Comparison of ENCODE assay signal across 7 cellular contexts in genomic region chr20:34719242-34720017, GRCh38.
DNase-seq lines count a peak whose midpoint lies in the region; ATAC-seq and TF ChIP-seq lines count a peak whose summit lies in the region.
"Not testable (repeated sequence)": the region's sequence is repeated elsewhere in the genome, so short reads cannot be mapped to it uniquely, and the experiment has no call there.

No MANE protein-coding gene starts in this region.

- H3K36me3 Mint-ChIP-seq in activated naive CD8-positive, alpha-beta T cell treated with anti-CD3 and anti-CD28 coated beads, Interleukin-2, amount 50 U/mL, for 24 hours (ENCODE audit: low read depth), result not testable (repeated sequence)

- DNase-seq in MM.1S, result peak; percentile 41
- DNase-seq in activated naive CD8-positive, alpha-beta T cell treated with anti-CD3 and anti-CD28 coated beads, Interleukin-2, amount 50 U/mL, for 24 hours, result not testable (repeated sequence)

- TF ChIP-seq CTCF in MM.1S (IDR thresholded peaks at IDR 0.05; ENCODE audit: low read length), result not testable (repeated sequence)

- ATAC-seq in GM18511 (IDR thresholded peaks at IDR 0.05; ENCODE audit: unreplicated experiment), result peak; percentile 92
- peak; percentile 86 for ATAC-seq in GM19351 (IDR thresholded peaks at IDR 0.05; ENCODE audit: unreplicated experiment)
- peak; percentile 87 for ATAC-seq in GM21529 (IDR thresholded peaks at IDR 0.05; ENCODE audit: unreplicated experiment)
- ATAC-seq in HG02884 (IDR thresholded peaks at IDR 0.05; ENCODE audit: unreplicated experiment), result peak; percentile 90
- peak; percentile 80 for ATAC-seq in HG03196 (IDR thresholded peaks at IDR 0.05; ENCODE audit: unreplicated experiment)
- peak; percentile 75 for ATAC-seq in activated naive CD8-positive, alpha-beta T cell treated with anti-CD3 and anti-CD28 coated beads, Interleukin-2, amount 50 U/mL, for 24 hours

- H3K27me3 Mint-ChIP-seq in activated naive CD8-positive, alpha-beta T cell treated with anti-CD3 and anti-CD28 coated beads, Interleukin-2, amount 50 U/mL, for 24 hours, result not testable (repeated sequence)

- H3K27ac ChIP-seq in MM.1S (ENCODE audit: low read length), result peak overlapping the region; percentile 29; the same call in 1 of the 2 replicates

- peaks cover 16% of the 10 kb centered on the region for H3K4me1 ChIP-seq in MM.1S (ENCODE audit: low read length)

- not testable (repeated sequence) for H3K9me3 ChIP-seq in MM.1S (replicated peaks; ENCODE audit: insufficient read depth, low read length)

- H2AFZ ChIP-seq in MM.1S (ENCODE audit: low read length), result not testable (repeated sequence)

- H3K27ac Mint-ChIP-seq in activated naive CD8-positive, alpha-beta T cell treated with anti-CD3 and anti-CD28 coated beads, Interleukin-2, amount 50 U/mL, for 24 hours, result not testable (repeated sequence)

- H3K4me3 ChIP-seq in MM.1S (ENCODE audit: low read length), result not testable (repeated sequence)

- H3K9me3 Mint-ChIP-seq in activated naive CD8-positive, alpha-beta T cell treated with anti-CD3 and anti-CD28 coated beads, Interleukin-2, amount 50 U/mL, for 24 hours, result not testable (repeated sequence)

- peak overlapping the region; percentile 44 for H3K4me2 ChIP-seq in MM.1S (ENCODE audit: low read depth, low read length)

- H3K27me3 ChIP-seq in MM.1S (replicated peaks; ENCODE audit: insufficient read depth, low read length), result not testable (repeated sequence)

- H3K9ac ChIP-seq in MM.1S (ENCODE audit: low read length), result not testable (repeated sequence)

- H4K20me1 ChIP-seq in MM.1S (ENCODE audit: insufficient read depth, low read length), result not testable (repeated sequence)

- not testable (repeated sequence) for H3K9me2 ChIP-seq in MM.1S (replicated peaks; ENCODE audit: insufficient read depth, low read length)

- not testable (repeated sequence) for H3K36me3 ChIP-seq in MM.1S (replicated peaks; ENCODE audit: insufficient read depth, low read length)

- not testable (repeated sequence) for H3K79me2 ChIP-seq in MM.1S (ENCODE audit: low read length)

- H3K4me1 Mint-ChIP-seq in activated naive CD8-positive, alpha-beta T cell treated with anti-CD3 and anti-CD28 coated beads, Interleukin-2, amount 50 U/mL, for 24 hours, result peaks cover 26% of the 10 kb centered on the region

- not testable (repeated sequence) for H3K4me3 Mint-ChIP-seq in activated naive CD8-positive, alpha-beta T cell treated with anti-CD3 and anti-CD28 coated beads, Interleukin-2, amount 50 U/mL, for 24 hours

- H3F3A ChIP-seq in MM.1S (ENCODE audit: insufficient read depth, low read length), result not testable (repeated sequence)
